ENCODE assay signal across 8 cellular contexts in the genomic region with DNA sequence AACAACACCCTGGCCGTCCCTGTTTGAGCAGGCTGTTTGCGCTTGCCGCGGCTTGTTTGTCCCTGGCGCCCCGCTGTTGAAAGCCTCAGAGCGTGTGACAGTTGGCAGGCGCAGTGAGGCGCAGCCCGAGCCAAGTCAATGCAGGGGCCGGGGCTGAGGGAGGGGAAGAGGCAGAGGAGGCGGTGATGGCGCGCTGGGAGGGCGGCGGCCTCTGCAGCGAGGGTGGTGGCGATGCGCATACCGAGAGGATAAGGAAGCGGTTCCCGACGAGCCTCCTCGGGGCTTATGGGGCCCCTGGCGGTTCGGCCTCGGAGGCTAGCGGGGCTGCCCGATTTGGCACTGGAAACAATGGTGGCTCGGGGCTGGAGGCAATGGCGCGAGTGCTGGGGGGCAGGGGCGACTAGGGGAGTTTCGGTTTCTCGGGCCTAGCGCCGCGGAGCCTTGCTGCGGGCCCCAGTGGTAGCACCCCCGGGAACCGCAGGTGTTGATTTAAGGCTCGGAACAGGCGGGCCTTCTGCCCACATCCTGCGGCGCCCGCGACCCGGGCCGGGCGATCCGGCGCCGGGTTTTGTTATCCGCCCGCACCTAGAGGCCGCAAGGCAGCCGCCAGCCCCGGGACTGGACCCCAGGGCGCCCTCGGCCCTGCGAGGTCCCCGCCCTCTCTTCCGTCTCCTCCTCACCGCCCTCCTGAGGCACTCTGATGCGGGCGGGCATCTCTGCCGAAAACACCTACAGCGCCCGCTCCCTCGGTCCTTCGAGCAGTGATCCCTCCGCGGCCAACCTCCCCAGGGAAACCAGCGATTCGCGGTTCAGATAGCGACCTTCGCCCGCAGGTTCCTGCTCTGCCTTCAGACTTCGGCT. TPM values are rescaled to one million over a fixed set of nuclear protein-coding genes. Genes with fewer than 3 reads are reported as not detected.
DNase-seq lines count a peak whose midpoint lies in the region; ATAC-seq, FAIRE-seq and TF ChIP-seq lines count a peak whose summit lies in the region.

No MANE protein-coding gene starts in this region.

- no peak for FAIRE-seq in kidney (lab: Jason Lieb, UNC)

- intact Hi-C loops in kidney (cut with DNase I): no loop called here

- H3K4me3 ChIP-seq in kidney (ENCODE audit: low read length in 2 of 2): peak overlapping the region; percentile 90 to 92

- H3K9me3 ChIP-seq in kidney (ENCODE audit: control insufficient read depth in 1 of 2, low read length in 2 of 2): no peaks in the 10 kb centered on the region

- peak; percentile 88 for DNase-seq in AG09319 (ENCODE audit: extremely low read depth, low read depth)
- DNase-seq in NCI-H446 (lab: John Stamatoyannopoulos, UW): peak; percentile 91 to 94
- peak; percentile 94 for DNase-seq in activated CD4-positive, CD25-positive, alpha-beta regulatory T cell treated with anti-CD3 and anti-CD28 coated beads, Interleukin-2, amount 50 U/mL, for 72 hours
- peak; percentile 53 to 91 for DNase-seq in cerebellar nuclear complex (lab: John Stamatoyannopoulos, UW)
- DNase-seq in kidney: peak; percentile 97
- DNase-seq in stimulated activated CD4-positive, alpha-beta T cell treated with anti-CD3 and anti-CD28 coated beads, Interleukin-15, amount 100 ng/mL, for 1 hour (ENCODE audit: low read depth in 1 of 2, low spot score in 1 of 2): peak; percentile 88 to 91

- H3K27ac ChIP-seq in kidney (ENCODE audit: low read depth in 2 of 2, low read length in 2 of 2): peak overlapping the region; percentile 97 to 99

- TF ChIP-seq CTCF in AG09319 (IDR thresholded peaks at IDR 0.05; ENCODE audit: low read depth, low read length) (no peak; the same call in 1 of the 2 replicates), kidney (IDR thresholded peaks at IDR 0.05; ENCODE audit: borderline replicate concordance, extremely low read depth, insufficient read depth) (no peak)

- ATAC-seq in GM19035 (IDR thresholded peaks at IDR 0.05; ENCODE audit: unreplicated experiment) (peak; percentile 66), HG03354 (IDR thresholded peaks at IDR 0.05; ENCODE audit: poor library complexity, severe bottlenecking, unreplicated experiment) (peak; percentile 68)

- no peaks in the 10 kb centered on the region for H3K36me3 ChIP-seq in kidney (ENCODE audit: control insufficient read depth in 1 of 2, insufficient read depth in 2 of 2, low read length in 2 of 2)

- peak overlapping the region; percentile 93 for H3K9ac ChIP-seq in kidney (ENCODE audit: low read length in 2 of 2)

- H3K4me1 ChIP-seq in kidney (ENCODE audit: control insufficient read depth in 1 of 2, insufficient read depth in 1 of 2, low read depth in 1 of 2, low read length in 2 of 2): peaks cover 16% of the 10 kb centered on the region in 2 donors

RNA-seq across cellular contexts. Expression of a gene that starts 1.0 kb away (rescaled TPM):
- total RNA-seq in kidney: 74.3 TPM
- polyA plus RNA-seq in kidney (ENCODE audit: insufficient read depth, low read depth, low replicate concordance): 6.5 TPM

RNA-seq across cellular contexts. Expression of a gene that starts 58.6 kb away (rescaled TPM):
- 8.2 TPM for total RNA-seq in kidney
- 13.8 TPM for polyA plus RNA-seq in kidney (ENCODE audit: insufficient read depth, low read depth, low replicate concordance)

Comparison
In these comparisons a context has a peak if more than half of its experiments do, and no peak if none do; other contexts are left out.
1. Peak in every context shown above with its lines: DNase-seq, ATAC-seq, H3K4me3 ChIP-seq and H3K27ac ChIP-seq.